Comparison of ENCODE assay signal across 17 cellular contexts in the genomic region with DNA sequence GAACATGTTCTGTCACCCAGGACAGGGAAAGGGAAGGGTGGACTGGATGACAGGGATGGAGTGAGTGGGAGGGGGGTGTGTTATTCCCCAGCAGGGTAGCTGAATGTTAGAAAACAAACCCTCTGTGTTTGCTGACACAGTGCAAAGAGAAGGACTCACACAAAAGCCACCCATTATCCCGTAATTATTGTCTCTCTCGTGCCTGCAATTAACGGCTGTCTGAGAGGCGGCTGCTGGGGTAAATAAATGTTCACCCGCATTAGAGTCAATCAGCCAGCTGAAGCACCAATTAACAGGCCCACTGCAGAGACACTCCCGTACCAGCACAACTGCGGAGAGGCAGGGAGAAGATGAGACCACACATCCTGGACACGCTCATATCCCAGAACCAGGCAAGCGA. TPM values are rescaled to one million over a fixed set of nuclear protein-coding genes. Genes with fewer than 3 reads are reported as not detected.
DNase-seq lines count a peak whose midpoint lies in the region; FAIRE-seq and TF ChIP-seq lines count a peak whose summit lies in the region.
"Had no signal": no experiment of that assay in that cellular context is flagged by ENCODE, and none has a peak within 500 bp of the region (broad histone marks: within the 10 kb centered on the region; RNA-seq: fewer than 3 reads in every experiment).

No MANE protein-coding gene starts in this region.

- no peaks in the 10 kb centered on the region for H3K9me3 Mint-ChIP-seq in nephron progenitor cell
- H3K9me3 Mint-ChIP-seq: stimulated activated naive CD8-positive, alpha-beta T cell treated with anti-CD3 and anti-CD28 coated beads, Interleukin-15, amount 100 ng/mL, for 72 hours had no signal

- H3K36me3 Mint-ChIP-seq in nephron progenitor cell (ENCODE audit: low read depth) = no peaks in the 10 kb centered on the region

- H3K27ac ChIP-seq in HEK293 (ENCODE audit: extremely low read depth, low read depth, low read length) = no peak overlapping the region
- H3K27ac ChIP-seq: gastroesophageal sphincter had no signal

- no peak overlapping the region for H3K4me3 ChIP-seq in HEK293 (ENCODE audit: low read depth, low read length)
- H3K4me3 ChIP-seq: gastroesophageal sphincter had no signal

- DNase-seq in NCI-H1694 treated with DMSO at 0.1 percent for 48 hours (lab: John Stamatoyannopoulos, UW) = peak; percentile 30
- DNase-seq in NCI-H69 (lab: John Stamatoyannopoulos, UW) = peak; percentile 99
- DNase-seq in nephron progenitor cell = no peak
- DNase-seq in activated CD4-positive, alpha-beta T cell treated with anti-CD3 and anti-CD28 coated beads for 48 hours = no peak
- DNase-seq in mucosa of gallbladder (ENCODE audit: low spot score) = no peak
- DNase-seq in urothelium cell line (ENCODE audit: low spot score) = no peak
- no peak for DNase-seq in T-helper 1 cell
- DNase-seq: activated CD4-positive, alpha-beta T cell treated with anti-CD3 and anti-CD28 coated beads, Interleukin-2, amount 50 U/mL, for 48 hours; DND-41; GOT3; islet precursor cell; stimulated activated naive CD8-positive, alpha-beta T cell treated with anti-CD3 and anti-CD28 coated beads, Interleukin-15, amount 100 ng/mL, for 72 hours had no signal

- peak overlapping the region; percentile 18 for H3K27ac Mint-ChIP-seq in nephron progenitor cell
- H3K27ac Mint-ChIP-seq: progenitor cell of endocrine pancreas had no signal

- peaks cover 5% of the 10 kb centered on the region for H3K4me1 ChIP-seq in HEK293 (ENCODE audit: control insufficient read depth, insufficient read depth, low read length)

- H3K4me1 Mint-ChIP-seq in nephron progenitor cell = peaks cover 60% of the 10 kb centered on the region

- FAIRE-seq in urothelium cell line (lab: Jason Lieb, UNC) = no peak
- FAIRE-seq: endothelial cell of umbilical vein had no signal

- POLR2A ChIA-PET in HEK293 (lab: Yijun Ruan, JAX) = no interaction called here

- CTCF ChIA-PET in HEK293 (lab: Yijun Ruan, JAX) = interaction anchor here (0.7 to 1.6 kb wide), 4 partner anchors 11 to 163 kb away, joined by 3 to 6 read pairs (median 3); no protein-coding TSS in a partner anchor

- no peak for TF ChIP-seq CTCF in HEK293 (tag by site-specific recombination; IDR thresholded peaks at IDR 0.05)
- TF ChIP-seq CTCF in nephron progenitor cell (IDR thresholded peaks at IDR 0.05) = no peak

- H3K36me3 ChIP-seq in HEK293 (ENCODE audit: control insufficient read depth in 2 of 2, insufficient read depth in 1 of 2, low read length in 2 of 2) = no peaks in the 10 kb centered on the region
- H3K36me3 ChIP-seq: gastroesophageal sphincter had no signal

- no peaks in the 10 kb centered on the region for H3K9me3 ChIP-seq in HEK293 (ENCODE audit: control insufficient read depth, insufficient read depth, low read depth, low read length)
- H3K9me3 ChIP-seq: gastroesophageal sphincter had no signal

- peaks cover 68% of the 10 kb centered on the region for H3K27me3 Mint-ChIP-seq in nephron progenitor cell (ENCODE audit: low read depth, poor library complexity)

- no peak overlapping the region for H3K4me3 Mint-ChIP-seq in nephron progenitor cell
- H3K4me3 Mint-ChIP-seq: stimulated activated naive CD8-positive, alpha-beta T cell treated with anti-CD3 and anti-CD28 coated beads, Interleukin-15, amount 100 ng/mL, for 72 hours had no signal

TF ChIP-seq in HEK293, 187 proteins besides CTCF, POLR2A, EP300 and RAD21 (continues in another document):
- TF ChIP-seq ZNF24 (tag by site-specific recombination; IDR thresholded peaks at IDR 0.05) = peak; percentile 65; the same call in 1 of the 2 replicates
- TF ChIP-seq ZFP41 (tag by site-specific recombination; IDR thresholded peaks at IDR 0.05; ENCODE audit: borderline replicate concordance) = no peak
- TF ChIP-seq ZFHX2 (tag by site-specific recombination; conservative IDR thresholded peaks at IDR 0.05) = peak; percentile 76
- TF ChIP-seq TRIM28 (IDR thresholded peaks at IDR 0.05; ENCODE audit: borderline replicate concordance, low read length) = peak; percentile 61; the same call in 1 of the 2 replicates
- peak; percentile 47 for TF ChIP-seq ZEB2 (tag by site-specific recombination; IDR thresholded peaks at IDR 0.05)
- TF ChIP-seq SP7 (tag by site-specific recombination; IDR thresholded peaks at IDR 0.05) = peak; percentile 99
- TF ChIP-seq SETDB1 (IDR thresholded peaks at IDR 0.05; ENCODE audit: insufficient read length, low read length) = no peak
- peak; percentile 37; the same call in 1 of the 2 replicates for TF ChIP-seq IKZF3 (tag by site-specific recombination; IDR thresholded peaks at IDR 0.05)
- TF ChIP-seq GLIS1 (tag by site-specific recombination; IDR thresholded peaks at IDR 0.05) = peak; percentile 90
- TF ChIP-seq ZNF600 (tag by site-specific recombination; IDR thresholded peaks at IDR 0.05) = 0 out of 2 replicates have a peak, but pooled peaks have one; percentile 31
- TF ChIP-seq, protein P1, sequence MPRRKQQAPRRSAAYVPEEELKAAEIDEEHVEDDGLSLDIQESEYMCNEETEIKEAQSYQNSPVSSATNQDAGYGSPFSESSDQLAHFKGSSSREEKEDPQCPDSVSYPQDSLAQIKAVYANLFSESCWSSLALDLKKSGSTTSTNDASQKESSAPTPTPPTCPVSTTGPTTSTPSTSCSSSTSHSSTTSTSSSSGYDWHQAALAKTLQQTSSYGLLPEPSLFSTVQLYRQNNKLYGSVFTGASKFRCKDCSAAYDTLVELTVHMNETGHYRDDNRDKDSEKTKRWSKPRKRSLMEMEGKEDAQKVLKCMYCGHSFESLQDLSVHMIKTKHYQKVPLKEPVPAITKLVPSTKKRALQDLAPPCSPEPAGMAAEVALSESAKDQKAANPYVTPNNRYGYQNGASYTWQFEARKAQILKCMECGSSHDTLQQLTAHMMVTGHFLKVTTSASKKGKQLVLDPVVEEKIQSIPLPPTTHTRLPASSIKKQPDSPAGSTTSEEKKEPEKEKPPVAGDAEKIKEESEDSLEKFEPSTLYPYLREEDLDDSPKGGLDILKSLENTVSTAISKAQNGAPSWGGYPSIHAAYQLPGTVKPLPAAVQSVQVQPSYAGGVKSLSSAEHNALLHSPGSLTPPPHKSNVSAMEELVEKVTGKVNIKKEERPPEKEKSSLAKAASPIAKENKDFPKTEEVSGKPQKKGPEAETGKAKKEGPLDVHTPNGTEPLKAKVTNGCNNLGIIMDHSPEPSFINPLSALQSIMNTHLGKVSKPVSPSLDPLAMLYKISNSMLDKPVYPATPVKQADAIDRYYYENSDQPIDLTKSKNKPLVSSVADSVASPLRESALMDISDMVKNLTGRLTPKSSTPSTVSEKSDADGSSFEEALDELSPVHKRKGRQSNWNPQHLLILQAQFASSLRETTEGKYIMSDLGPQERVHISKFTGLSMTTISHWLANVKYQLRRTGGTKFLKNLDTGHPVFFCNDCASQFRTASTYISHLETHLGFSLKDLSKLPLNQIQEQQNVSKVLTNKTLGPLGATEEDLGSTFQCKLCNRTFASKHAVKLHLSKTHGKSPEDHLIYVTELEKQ (tag by site-specific recombination; IDR thresholded peaks at IDR 0.05; ENCODE audit: borderline replicate concordance) = 0 out of 2 replicates have a peak, but pooled peaks have one; percentile 28
- no peak for TF ChIP-seq ZNF404 (tag by site-specific recombination; IDR thresholded peaks at IDR 0.05)
- TF ChIP-seq, protein P2, sequence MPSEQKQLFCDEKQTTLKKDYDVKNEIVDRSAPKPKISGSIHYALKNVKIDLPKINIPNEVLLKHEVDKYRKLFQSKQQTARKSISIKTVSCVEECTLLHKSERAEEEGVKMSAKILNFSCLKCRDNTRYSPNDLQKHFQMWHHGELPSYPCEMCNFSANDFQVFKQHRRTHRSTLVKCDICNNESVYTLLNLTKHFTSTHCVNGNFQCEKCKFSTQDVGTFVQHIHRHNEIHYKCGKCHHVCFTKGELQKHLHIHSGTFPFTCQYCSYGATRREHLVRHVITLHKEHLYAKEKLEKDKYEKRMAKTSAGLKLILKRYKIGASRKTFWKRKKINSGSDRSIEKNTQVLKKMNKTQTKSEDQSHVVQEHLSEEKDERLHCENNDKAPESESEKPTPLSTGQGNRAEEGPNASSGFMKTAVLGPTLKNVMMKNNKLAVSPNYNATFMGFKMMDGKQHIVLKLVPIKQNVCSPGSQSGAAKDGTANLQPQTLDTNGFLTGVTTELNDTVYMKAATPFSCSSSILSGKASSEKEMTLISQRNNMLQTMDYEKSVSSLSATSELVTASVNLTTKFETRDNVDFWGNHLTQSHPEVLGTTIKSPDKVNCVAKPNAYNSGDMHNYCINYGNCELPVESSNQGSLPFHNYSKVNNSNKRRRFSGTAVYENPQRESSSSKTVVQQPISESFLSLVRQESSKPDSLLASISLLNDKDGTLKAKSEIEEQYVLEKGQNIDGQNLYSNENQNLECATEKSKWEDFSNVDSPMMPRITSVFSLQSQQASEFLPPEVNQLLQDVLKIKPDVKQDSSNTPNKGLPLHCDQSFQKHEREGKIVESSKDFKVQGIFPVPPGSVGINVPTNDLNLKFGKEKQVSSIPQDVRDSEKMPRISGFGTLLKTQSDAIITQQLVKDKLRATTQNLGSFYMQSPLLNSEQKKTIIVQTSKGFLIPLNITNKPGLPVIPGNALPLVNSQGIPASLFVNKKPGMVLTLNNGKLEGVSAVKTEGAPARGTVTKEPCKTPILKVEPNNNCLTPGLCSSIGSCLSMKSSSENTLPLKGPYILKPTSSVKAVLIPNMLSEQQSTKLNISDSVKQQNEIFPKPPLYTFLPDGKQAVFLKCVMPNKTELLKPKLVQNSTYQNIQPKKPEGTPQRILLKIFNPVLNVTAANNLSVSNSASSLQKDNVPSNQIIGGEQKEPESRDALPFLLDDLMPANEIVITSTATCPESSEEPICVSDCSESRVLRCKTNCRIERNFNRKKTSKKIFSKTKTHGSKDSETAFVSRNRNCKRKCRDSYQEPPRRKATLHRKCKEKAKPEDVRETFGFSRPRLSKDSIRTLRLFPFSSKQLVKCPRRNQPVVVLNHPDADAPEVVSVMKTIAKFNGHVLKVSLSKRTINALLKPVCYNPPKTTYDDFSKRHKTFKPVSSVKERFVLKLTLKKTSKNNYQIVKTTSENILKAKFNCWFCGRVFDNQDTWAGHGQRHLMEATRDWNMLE (tag by site-specific recombination; conservative IDR thresholded peaks at IDR 0.05; ENCODE audit: low read depth) = no peak
- peak; percentile 55; the same call in 1 of the 2 replicates for TF ChIP-seq ZIC2 (tag by site-specific recombination; IDR thresholded peaks at IDR 0.05)
- peak; percentile 55; the same call in 1 of the 2 replicates for TF ChIP-seq EGR2 (tag by site-specific recombination; IDR thresholded peaks at IDR 0.05; ENCODE audit: low read depth)
- TF ChIP-seq, protein P3, sequence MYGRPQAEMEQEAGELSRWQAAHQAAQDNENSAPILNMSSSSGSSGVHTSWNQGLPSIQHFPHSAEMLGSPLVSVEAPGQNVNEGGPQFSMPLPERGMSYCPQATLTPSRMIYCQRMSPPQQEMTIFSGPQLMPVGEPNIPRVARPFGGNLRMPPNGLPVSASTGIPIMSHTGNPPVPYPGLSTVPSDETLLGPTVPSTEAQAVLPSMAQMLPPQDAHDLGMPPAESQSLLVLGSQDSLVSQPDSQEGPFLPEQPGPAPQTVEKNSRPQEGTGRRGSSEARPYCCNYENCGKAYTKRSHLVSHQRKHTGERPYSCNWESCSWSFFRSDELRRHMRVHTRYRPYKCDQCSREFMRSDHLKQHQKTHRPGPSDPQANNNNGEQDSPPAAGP (tag by site-specific recombination; IDR thresholded peaks at IDR 0.05) = peak; percentile 95

RNA-seq across cellular contexts. Expression of a gene that starts 19.6 kb away (rescaled TPM):
- total RNA-seq in mucosa of gallbladder = 115 TPM
- total RNA-seq: OCI-LY7 had no signal

Comparison
In these comparisons a context has a peak if more than half of its experiments do, and no peak if none do; other contexts are left out.
1. DNase-seq: peak in NCI-H1694 treated with DMSO at 0.1 percent for 48 hours (single experiment) and NCI-H69 (single experiment); none in nephron progenitor cell (single experiment), activated CD4-positive, alpha-beta T cell treated with anti-CD3 and anti-CD28 coated beads for 48 hours (single experiment), mucosa of gallbladder (single experiment), urothelium cell line (single experiment) and T-helper 1 cell (0 of 5).